1 cellular context compared by ENCODE assay signal in genomic region chr4:93203708-93204107, GRCh38.
TF ChIP-seq lines count a peak whose summit lies in the region.

No MANE protein-coding gene starts in this region.

TF ChIP-seq in WTC11, 78 proteins besides CTCF, POLR2A, EP300 and RAD21 (continued from another document):
- TF ChIP-seq USF1 (CRISPR knock-in tag; IDR thresholded peaks at IDR 0.05) (peak; percentile 93), HMGXB4 (CRISPR knock-in tag; IDR thresholded peaks at IDR 0.05) (no peak), IRF2 (CRISPR knock-in tag; IDR thresholded peaks at IDR 0.05; ENCODE audit: borderline replicate concordance, low read depth) (no peak), TCF7 (CRISPR knock-in tag; IDR thresholded peaks at IDR 0.05; ENCODE audit: low read depth) (no peak)
TF ChIP-seq in WTC11: peak in this region for 5.
